In the genomic region with DNA sequence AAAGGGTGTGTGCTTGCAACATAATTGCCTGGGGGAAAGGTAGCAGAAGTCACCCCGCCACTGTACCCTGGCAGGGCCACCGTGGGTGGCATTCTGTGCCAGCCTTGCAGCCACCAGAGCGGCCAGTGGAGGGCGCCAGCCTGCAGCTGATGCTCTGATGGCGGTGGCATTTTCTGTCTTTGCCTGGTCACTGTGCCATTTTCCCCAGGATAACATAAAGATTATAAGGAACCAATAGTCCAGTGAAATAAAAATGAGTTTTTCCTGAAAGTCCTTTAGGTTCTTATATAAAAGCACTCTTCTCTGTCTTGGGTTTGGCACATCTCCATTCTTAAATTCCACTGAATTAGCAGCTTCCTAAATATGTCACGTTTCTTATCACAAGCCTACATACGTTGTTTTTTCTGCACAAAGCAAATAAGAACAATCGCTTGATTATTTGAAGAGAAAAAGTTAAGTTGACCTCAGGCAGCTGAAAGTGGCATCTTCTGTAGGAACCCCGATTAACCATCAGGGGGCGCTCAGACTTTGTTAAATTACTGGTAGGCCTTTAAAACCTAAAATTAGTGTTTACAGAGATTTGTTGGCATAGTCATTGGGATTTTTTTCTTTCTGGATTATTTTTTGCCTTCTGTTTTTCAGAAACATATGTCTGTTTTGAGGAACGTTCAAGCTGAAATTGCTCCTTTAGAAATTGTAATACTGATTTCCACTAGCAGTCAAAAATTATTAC, we compare ENCODE assay signal across 8 cellular contexts.
DNase-seq lines count a peak whose midpoint lies in the region; ATAC-seq and TF ChIP-seq lines count a peak whose summit lies in the region.

No MANE protein-coding gene starts in this region.

- TF ChIP-seq CTCF in C4-2B (conservative IDR thresholded peaks at IDR 0.05) (peak; percentile 98), ascending aorta (IDR thresholded peaks at IDR 0.05) (peak; percentile 37 to 63 (median 55)), gastrocnemius medialis (IDR thresholded peaks at IDR 0.05 in 4 of 5, conservative IDR thresholded peaks at IDR 0.05 in 1 of 5) (peak; percentile 50 to 75 (median 57))

- DNase-seq in NCI-H1694 (lab: John Stamatoyannopoulos, UW) (peak; percentile 50), T-helper 22 cell (ENCODE audit: low read depth) (peak; percentile 18), ascending aorta (ENCODE audit: low spot score in 2 of 2) (peak in 1 of 2 donors; percentile 72), hepatic stellate cell (ENCODE audit: low spot score) (peak; percentile 34), gastrocnemius medialis (peak; percentile 6 to 25)

- H3K4me1 ChIP-seq in ascending aorta, result peaks cover 0 to 3% of the 10 kb centered on the region in 2 donors
- H3K4me1 ChIP-seq in gastrocnemius medialis, result no peaks in the 10 kb centered on the region

- no peak for TF ChIP-seq POLR2A in gastrocnemius medialis (IDR thresholded peaks at IDR 0.05)

- no peaks in the 10 kb centered on the region for H3K9me3 ChIP-seq in ascending aorta
- no peaks in the 10 kb centered on the region for H3K9me3 ChIP-seq in gastrocnemius medialis

- in situ Hi-C loops in gastrocnemius medialis (cut with MboI; ENCODE audit: low sequenced_read_pairs in 4 of 4), result loop anchor here in 3 of 4 donors (10.0 to 25.0 kb wide), 2 partner anchors 101 to 269 kb away; no protein-coding TSS in a partner anchor

- H3K27me3 ChIP-seq in ascending aorta (no peaks in the 10 kb centered on the region), gastrocnemius medialis (no peaks in the 10 kb centered on the region)

- H3K4me3 ChIP-seq in ascending aorta (no peak overlapping the region), gastrocnemius medialis (no peak overlapping the region)

- no peak overlapping the region for H3K27ac ChIP-seq in C4-2B
- no peak overlapping the region for H3K27ac ChIP-seq in ascending aorta
- no peak overlapping the region for H3K27ac ChIP-seq in gastrocnemius medialis

- H3K36me3 ChIP-seq in ascending aorta (peaks cover 16 to 29% of the 10 kb centered on the region in 2 donors), gastrocnemius medialis (peaks cover 0 to 6% of the 10 kb centered on the region in 2 donors)

- intact Hi-C loops in ascending aorta (cut with DNase I) (loop anchor here (1.0 to 5.0 kb wide), 2 partner anchors 269 to 336 kb away; no protein-coding TSS in a partner anchor), gastrocnemius medialis (cut with DNase I; ENCODE audit: low total_unique reads) (loop anchor here (2.0 to 5.0 kb wide), 2 partner anchors 86 to 337 kb away; no protein-coding TSS in a partner anchor)

- ATAC-seq in GM21576 (IDR thresholded peaks at IDR 0.05; ENCODE audit: unreplicated experiment) (peak; percentile 60), gastrocnemius medialis (peak in 1 of 2 donors; percentile 72), GM21526 (IDR thresholded peaks at IDR 0.05; ENCODE audit: low FRiP score, unreplicated experiment) (no peak)
